In genomic region chr2:50606860-50607259, GRCh38 we compare ENCODE assay signal across 23 cellular contexts.
DNase-seq lines count a peak whose midpoint lies in the region; ATAC-seq, FAIRE-seq and TF ChIP-seq lines count a peak whose summit lies in the region.
"Had no signal": no experiment of that assay in that cellular context is flagged by ENCODE, and none has a peak within 500 bp of the region (broad histone marks: within the 10 kb centered on the region; RNA-seq: fewer than 3 reads in every experiment).

No MANE protein-coding gene starts in this region.

- FAIRE-seq in H54 (lab: Jason Lieb, UNC), result no peak
- FAIRE-seq: kidney had no signal

- TF ChIP-seq EP300 in esophagus muscularis mucosa (IDR thresholded peaks at IDR 0.05), result no peak

- no peaks in the 10 kb centered on the region for H3K9me3 ChIP-seq in Panc1 (ENCODE audit: control insufficient read depth, insufficient read depth, low read depth, low read length)
- H3K9me3 ChIP-seq in esophagus muscularis mucosa, result no peaks in the 10 kb centered on the region
- H3K9me3 ChIP-seq: ascending aorta; BLaER1 treated with 17β-estradiol and CSF1 and Interleukin-3, amounts not matched to agents 10 nM and 100 nM; esophagus squamous epithelium; heart right ventricle; SJCRH30; tibial artery had no signal

- no peaks in the 10 kb centered on the region for H3K36me3 ChIP-seq in Panc1 (ENCODE audit: control insufficient read depth, insufficient read depth, low read length)
- H3K36me3 ChIP-seq in esophagus muscularis mucosa, result no peaks in the 10 kb centered on the region
- H3K36me3 ChIP-seq: ascending aorta; BLaER1 treated with 17β-estradiol and CSF1 and Interleukin-3, amounts not matched to agents 10 nM and 100 nM; esophagus squamous epithelium; heart right ventricle; SJCRH30; tibial artery had no signal

- no peak overlapping the region for H3K27ac Mint-ChIP-seq in stimulated activated effector memory CD8-positive, alpha-beta T cell treated with anti-CD3 and anti-CD28 coated beads, Interleukin-12 subunit alpha, Interleukin-12 subunit beta, amount 100 ng/mL, for 72 hours
- H3K27ac Mint-ChIP-seq: activated CD4-positive, alpha-beta T cell treated with anti-CD3 and anti-CD28 coated beads for 36 hours had no signal

- H3K4me3 ChIP-seq in Panc1 (ENCODE audit: low read depth in 2 of 2, low read length in 2 of 2) (no peak overlapping the region), esophagus muscularis mucosa (no peak overlapping the region), retinal pigment epithelial cell (ENCODE audit: low read length) (no peak overlapping the region)
- H3K4me3 ChIP-seq: ascending aorta; BLaER1 treated with 17β-estradiol and CSF1 and Interleukin-3, amounts not matched to agents 10 nM and 100 nM; esophagus squamous epithelium; heart right ventricle; SJCRH30; tibial artery had no signal

- 70% methylated on average over 4 of the region's 4 CpGs for WGBS in esophagus muscularis mucosa

- H3K4me1 ChIP-seq in Panc1 (ENCODE audit: control insufficient read depth, insufficient read depth, low read length) (no peaks in the 10 kb centered on the region), esophagus muscularis mucosa (no peaks in the 10 kb centered on the region)
- H3K4me1 ChIP-seq: ascending aorta; BLaER1 treated with 17β-estradiol and CSF1 and Interleukin-3, amounts not matched to agents 10 nM and 100 nM; esophagus squamous epithelium; heart right ventricle; SJCRH30; tibial artery had no signal

- POLR2A ChIA-PET in Panc1 (lab: Charles Lee), result no interaction called here

- H3K4me1 Mint-ChIP-seq in stimulated activated effector memory CD8-positive, alpha-beta T cell treated with anti-CD3 and anti-CD28 coated beads, Interleukin-12 subunit alpha, Interleukin-12 subunit beta, amount 100 ng/mL, for 72 hours, result no peaks in the 10 kb centered on the region
- H3K4me1 Mint-ChIP-seq: activated CD4-positive, alpha-beta T cell treated with anti-CD3 and anti-CD28 coated beads for 36 hours had no signal

- H3K27me3 ChIP-seq in Panc1 (ENCODE audit: control insufficient read depth, insufficient read depth, low read length), result no peaks in the 10 kb centered on the region
- no peaks in the 10 kb centered on the region for H3K27me3 ChIP-seq in esophagus muscularis mucosa
- H3K27me3 ChIP-seq: ascending aorta; BLaER1 treated with 17β-estradiol and CSF1 and Interleukin-3, amounts not matched to agents 10 nM and 100 nM; esophagus squamous epithelium; heart right ventricle; SJCRH30; tibial artery had no signal

- peak; percentile 12; the same call in 1 of the 2 replicates for TF ChIP-seq CTCF in Panc1 (IDR thresholded peaks at IDR 0.05)
- peak in 2 of 3 experiments; percentile 16 to 20 for TF ChIP-seq CTCF in esophagus muscularis mucosa (IDR thresholded peaks at IDR 0.05)
- TF ChIP-seq CTCF in retinal pigment epithelial cell (conservative IDR thresholded peaks at IDR 0.05; ENCODE audit: low read depth, low read length), result peak; percentile 35

- H3K9me3 Mint-ChIP-seq in stimulated activated effector memory CD8-positive, alpha-beta T cell treated with anti-CD3 and anti-CD28 coated beads, Interleukin-12 subunit alpha, Interleukin-12 subunit beta, amount 100 ng/mL, for 72 hours, result peaks cover 9% of the 10 kb centered on the region

- BruUV-seq in Panc1 (replicated peaks; lab: Mats Ljungman, UMichigan), result no TSS peak

- H3K4me3 Mint-ChIP-seq in stimulated activated effector memory CD8-positive, alpha-beta T cell treated with anti-CD3 and anti-CD28 coated beads, Interleukin-12 subunit alpha, Interleukin-12 subunit beta, amount 100 ng/mL, for 72 hours, result no peak overlapping the region
- H3K4me3 Mint-ChIP-seq: activated CD4-positive, alpha-beta T cell treated with anti-CD3 and anti-CD28 coated beads for 36 hours had no signal

- H3K36me3 Mint-ChIP-seq in stimulated activated effector memory CD8-positive, alpha-beta T cell treated with anti-CD3 and anti-CD28 coated beads, Interleukin-12 subunit alpha, Interleukin-12 subunit beta, amount 100 ng/mL, for 72 hours, result no peaks in the 10 kb centered on the region

- CTCF ChIA-PET in Panc1 (lab: Charles Lee), result no interaction called here

- no peak overlapping the region for H3K27ac ChIP-seq in Panc1 (ENCODE audit: low read length)
- no peak overlapping the region for H3K27ac ChIP-seq in esophagus muscularis mucosa (replicated peaks in 1 of 4)
- H3K27ac ChIP-seq: ascending aorta; BLaER1 treated with 17β-estradiol and CSF1 and Interleukin-3, amounts not matched to agents 10 nM and 100 nM; esophagus squamous epithelium; heart right ventricle; SJCRH30; tibial artery had no signal

- TF ChIP-seq POLR2A in esophagus muscularis mucosa (IDR thresholded peaks at IDR 0.05; ENCODE audit: low read depth) (no peak), H54 (IDR thresholded peaks at IDR 0.05; ENCODE audit: low read depth, low read length) (no peak)

- ATAC-seq in Panc1, result no peak
- no peak for ATAC-seq in stimulated activated effector memory CD8-positive, alpha-beta T cell treated with anti-CD3 and anti-CD28 coated beads, Interleukin-12 subunit alpha, Interleukin-12 subunit beta, amount 100 ng/mL, for 72 hours
- ATAC-seq in HG02642 (IDR thresholded peaks at IDR 0.05; ENCODE audit: poor library complexity, unreplicated experiment), result no peak
- ATAC-seq: activated CD4-positive, alpha-beta T cell treated with anti-CD3 and anti-CD28 coated beads for 36 hours; heart right ventricle had no signal

- in situ Hi-C loops in Panc1 (cut with HindIII; ENCODE audit: low pct_unique_long_range_greater_than_20kb, low sequenced_read_pairs), result no loop called here

- DNase-seq in DMS 273 (lab: John Stamatoyannopoulos, UW; ENCODE audit: unreplicated experiment), result peak; percentile 52
- no peak for DNase-seq in DMS 273 treated with DMSO at 0.1 percent for 48 hours (lab: John Stamatoyannopoulos, UW)
- DNase-seq in Panc1 (ENCODE audit: low read depth, low spot score), result no peak
- no peak for DNase-seq in esophagus muscularis mucosa (ENCODE audit: extremely low spot score)
- no peak for DNase-seq in retinal pigment epithelial cell (ENCODE audit: low read depth)
- DNase-seq in stimulated activated effector memory CD8-positive, alpha-beta T cell treated with anti-CD3 and anti-CD28 coated beads, Interleukin-12 subunit alpha, Interleukin-12 subunit beta, amount 100 ng/mL, for 72 hours (ENCODE audit: low spot score in 2 of 2), result no peak
- DNase-seq in H54 (ENCODE audit: insufficient read length, low spot score), result no peak
- DNase-seq: 8988T; activated CD4-positive, alpha-beta T cell treated with anti-CD3 and anti-CD28 coated beads for 36 hours; activated CD8-positive, alpha-beta memory T cell treated with anti-CD3 and anti-CD28 coated beads, Interleukin-2, amount 50 U/mL, for 48 hours; activated naive CD4-positive, alpha-beta T cell treated with Interleukin-2 at 50 U/mL for 16 hours; dermis blood vessel endothelial cell; esophagus squamous epithelium; heart right ventricle; Karpas-422; kidney; NCI-H1436; occipital lobe; SJCRH30; tibial artery had no signal

- intact Hi-C loops in Panc1 (cut with micrococcal nuclease; ENCODE audit: unreplicated experiment) (no loop called here), esophagus muscularis mucosa (cut with DNase I) (no loop called here)
